1 cellular context compared by ENCODE assay signal in the genomic region with DNA sequence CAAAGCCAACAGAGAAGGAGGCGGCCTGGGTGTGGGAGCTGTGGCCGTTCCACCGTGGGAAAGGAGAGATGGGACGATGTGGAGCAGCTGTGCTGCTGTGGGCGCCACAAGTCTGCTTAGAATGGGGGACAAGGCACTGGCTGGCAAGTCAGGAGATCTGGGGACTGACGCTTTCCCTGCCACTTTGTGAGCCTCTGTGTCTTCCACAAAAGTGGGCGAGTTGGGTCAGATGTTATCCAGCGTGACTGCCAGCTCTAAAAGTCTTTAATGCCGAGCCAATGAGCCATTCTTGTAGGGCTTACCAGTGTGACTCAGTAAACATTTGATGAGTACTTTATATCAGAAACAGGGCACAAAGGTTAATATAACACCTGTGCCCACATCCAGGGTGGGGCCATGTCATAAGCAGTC.
TF ChIP-seq lines count a peak whose summit lies in the region.

No MANE protein-coding gene starts in this region.

TF ChIP-seq in SK-N-SH, 30 proteins besides CTCF, POLR2A, EP300 and RAD21 (continued from another document):
- TF ChIP-seq, protein P1, sequence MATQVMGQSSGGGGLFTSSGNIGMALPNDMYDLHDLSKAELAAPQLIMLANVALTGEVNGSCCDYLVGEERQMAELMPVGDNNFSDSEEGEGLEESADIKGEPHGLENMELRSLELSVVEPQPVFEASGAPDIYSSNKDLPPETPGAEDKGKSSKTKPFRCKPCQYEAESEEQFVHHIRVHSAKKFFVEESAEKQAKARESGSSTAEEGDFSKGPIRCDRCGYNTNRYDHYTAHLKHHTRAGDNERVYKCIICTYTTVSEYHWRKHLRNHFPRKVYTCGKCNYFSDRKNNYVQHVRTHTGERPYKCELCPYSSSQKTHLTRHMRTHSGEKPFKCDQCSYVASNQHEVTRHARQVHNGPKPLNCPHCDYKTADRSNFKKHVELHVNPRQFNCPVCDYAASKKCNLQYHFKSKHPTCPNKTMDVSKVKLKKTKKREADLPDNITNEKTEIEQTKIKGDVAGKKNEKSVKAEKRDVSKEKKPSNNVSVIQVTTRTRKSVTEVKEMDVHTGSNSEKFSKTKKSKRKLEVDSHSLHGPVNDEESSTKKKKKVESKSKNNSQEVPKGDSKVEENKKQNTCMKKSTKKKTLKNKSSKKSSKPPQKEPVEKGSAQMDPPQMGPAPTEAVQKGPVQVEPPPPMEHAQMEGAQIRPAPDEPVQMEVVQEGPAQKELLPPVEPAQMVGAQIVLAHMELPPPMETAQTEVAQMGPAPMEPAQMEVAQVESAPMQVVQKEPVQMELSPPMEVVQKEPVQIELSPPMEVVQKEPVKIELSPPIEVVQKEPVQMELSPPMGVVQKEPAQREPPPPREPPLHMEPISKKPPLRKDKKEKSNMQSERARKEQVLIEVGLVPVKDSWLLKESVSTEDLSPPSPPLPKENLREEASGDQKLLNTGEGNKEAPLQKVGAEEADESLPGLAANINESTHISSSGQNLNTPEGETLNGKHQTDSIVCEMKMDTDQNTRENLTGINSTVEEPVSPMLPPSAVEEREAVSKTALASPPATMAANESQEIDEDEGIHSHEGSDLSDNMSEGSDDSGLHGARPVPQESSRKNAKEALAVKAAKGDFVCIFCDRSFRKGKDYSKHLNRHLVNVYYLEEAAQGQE (IDR thresholded peaks at IDR 0.05; ENCODE audit: low read depth, low read length): no peak
- TF ChIP-seq RFX5 (IDR thresholded peaks at IDR 0.05; ENCODE audit: low read length): no peak
- no peak for TF ChIP-seq GABPA (IDR thresholded peaks at IDR 0.05; ENCODE audit: low read depth)
- no peak for TF ChIP-seq TEAD4 (IDR thresholded peaks at IDR 0.05; ENCODE audit: borderline replicate concordance, insufficient read depth)
- TF ChIP-seq FOXJ3 (CRISPR knock-in tag; IDR thresholded peaks at IDR 0.05): no peak
